26 cellular contexts compared by ENCODE assay signal in the genomic region with DNA sequence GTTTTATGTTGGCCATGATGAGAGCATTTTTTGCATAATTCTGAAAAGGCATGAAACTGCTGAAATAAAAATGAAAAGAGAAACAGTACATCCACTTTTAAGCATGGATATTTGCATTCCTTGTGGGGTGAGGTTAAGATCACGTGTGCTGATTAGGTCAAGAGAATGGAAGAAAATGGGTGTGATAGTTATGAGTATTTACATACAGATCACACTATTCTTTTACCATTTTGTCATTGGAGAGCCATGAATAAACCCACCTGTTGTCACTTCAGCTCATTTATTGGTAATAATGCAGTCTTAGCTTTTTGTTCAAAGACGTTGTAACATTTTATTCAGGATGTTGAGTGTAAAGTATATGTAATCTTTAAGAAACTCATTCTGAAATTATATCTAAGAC.
"Had no signal": no experiment of that assay in that cellular context is flagged by ENCODE, and none has a peak within 500 bp of the region (broad histone marks: within the 10 kb centered on the region; RNA-seq: fewer than 3 reads in every experiment).

No MANE protein-coding gene starts in this region.

- H3K4me3 ChIP-seq: ascending aorta, breast epithelium, cardiac muscle cell, colonic mucosa, esophagus squamous epithelium had no signal

- H3K9me3 ChIP-seq: ascending aorta, breast epithelium, colonic mucosa, esophagus squamous epithelium had no signal

- H3K4me1 ChIP-seq: colonic mucosa, esophagus squamous epithelium had no signal

- H3K27ac ChIP-seq: ascending aorta, breast epithelium, cardiac muscle cell, colonic mucosa, epithelial cell of prostate, esophagus squamous epithelium had no signal

- DNase-seq: activated CD4-positive, alpha-beta memory T cell treated with anti-CD3 and anti-CD28 coated beads, Interleukin-2, amount 10 ng/mL, durations not matched to agents 7 days and 5 days; activated CD4-positive, alpha-beta T cell treated with anti-CD3 and anti-CD28 coated beads for 1 hour; activated CD4-positive, alpha-beta T cell treated with anti-CD3 and anti-CD28 coated beads for 4 hours; activated CD4-positive, alpha-beta T cell treated with anti-CD3 and anti-CD28 coated beads, Interleukin-2, amount 10 ng/mL, durations not matched to agents 7 days and 5 days; activated CD4-positive, alpha-beta T cell treated with anti-CD3 and anti-CD28 coated beads, Interleukin-2, amount 50 U/mL, for 4 hours; activated CD8-positive, alpha-beta memory T cell treated with anti-CD3 and anti-CD28 coated beads, Interleukin-2, amount 50 U/mL, for 48 hours; activated gamma-delta T cell; activated naive CD4-positive, alpha-beta T cell; activated naive CD4-positive, alpha-beta T cell treated with anti-CD3 and anti-CD28 coated beads, Interleukin-2, amount 10 ng/mL, durations not matched to agents 7 days and 5 days; activated naive CD8-positive, alpha-beta T cell treated with anti-CD3 and anti-CD28 coated beads, Interleukin-2, amount 10 ng/mL, durations not matched to agents 7 days and 5 days; activated T-cell treated with anti-CD3 and anti-CD28 coated beads for 4 hours; activated T-cell treated with anti-CD3 and anti-CD28 coated beads, Interleukin-2, amount 50 U/mL, for 24 hours; activated T-cell treated with anti-CD3 and anti-CD28 coated beads, Interleukin-2, amount 50 U/mL, for 72 hours; central memory CD4-positive, alpha-beta T cell; cerebellar nuclear complex; colonic mucosa; effector CD8-positive, alpha-beta T cell; esophagus squamous epithelium; head of caudate nucleus; T-helper 2 cell had no signal

- H3K36me3 ChIP-seq: ascending aorta, breast epithelium, cardiac muscle cell, colonic mucosa, esophagus squamous epithelium had no signal

- ATAC-seq: activated naive CD4-positive, alpha-beta T cell treated with anti-CD3 and anti-CD28 coated beads, Interleukin-2, amount 50 U/mL, for 72 hours; activated T-cell treated with anti-CD3 and anti-CD28 coated beads, Interleukin-2, amount 50 U/mL, for 72 hours; WTC11 had no signal

- H3K27me3 ChIP-seq: ascending aorta, breast epithelium, cardiac muscle cell, colonic mucosa, esophagus squamous epithelium had no signal
